In genomic region chr4:38612996-38613395, GRCh38 we compare ENCODE assay signal across 12 cellular contexts. TPM values are rescaled to one million over a fixed set of nuclear protein-coding genes. Genes with fewer than 3 reads are reported as not detected.
DNase-seq lines count a peak whose midpoint lies in the region; ATAC-seq and TF ChIP-seq lines count a peak whose summit lies in the region.
"Had no signal": no experiment of that assay in that cellular context is flagged by ENCODE, and none has a peak within 500 bp of the region (broad histone marks: within the 10 kb centered on the region; RNA-seq: fewer than 3 reads in every experiment).

No MANE protein-coding gene starts in this region.

- ATAC-seq in GM21825 (IDR thresholded peaks at IDR 0.05; ENCODE audit: unreplicated experiment): no peak
- ATAC-seq: stimulated activated naive B cell treated with anti-CD40 and anti-IgM and Interleukin-4, amounts not matched to agents 10 μg/mL and 1 μg/mL and 100 μg/mL, for 72 hours had no signal

- no peaks in the 10 kb centered on the region for H3K9me3 ChIP-seq in sigmoid colon

- peaks cover 0 to 38% (median 33%) of the 10 kb centered on the region in 4 donors for H3K4me1 ChIP-seq in sigmoid colon

- TF ChIP-seq CTCF in sigmoid colon (IDR thresholded peaks at IDR 0.05): no peak

- 17 to 52% methylated on average over 2 of the region's 2 CpGs for WGBS in sigmoid colon, 2 donors

- H3K27ac ChIP-seq in sigmoid colon: peak overlapping the region; percentile 4 to 44 (median 28)

- no peak for TF ChIP-seq POLR2A in sigmoid colon (IDR thresholded peaks at IDR 0.05)

- intact Hi-C loops in sigmoid colon (cut with DNase I): loop anchor here (5.0 kb wide), 1 partner anchor 49 kb away; the partner anchor contains the start of gene KLF3

- H3K27me3 ChIP-seq in sigmoid colon: no peaks in the 10 kb centered on the region

- no peak for TF ChIP-seq EP300 in sigmoid colon (IDR thresholded peaks at IDR 0.05)

- H3K4me3 ChIP-seq in sigmoid colon: no peak overlapping the region

- DNase-seq in DMS 273 (lab: John Stamatoyannopoulos, UW; ENCODE audit: unreplicated experiment) (peak; percentile 53), DMS 273 treated with DMSO at 0.1 percent for 48 hours (lab: John Stamatoyannopoulos, UW) (no peak), NCI-H774 (lab: John Stamatoyannopoulos, UW) (peak; percentile 10), globus pallidus (ENCODE audit: low spot score) (peak; percentile 26), sigmoid colon (no peak), T1000 (lab: John Stamatoyannopoulos, UW) (no peak)
- DNase-seq in activated naive CD4-positive, alpha-beta T cell treated with Interleukin-2 at 50 U/mL for 16 hours: no peak
- DNase-seq: 8988T; Calu3; stimulated activated CD4-positive, alpha-beta T cell treated with anti-CD3 and anti-CD28 coated beads, Interleukin-2, amount 100 ng/mL, for 24 hours; stimulated activated naive B cell treated with anti-CD40 and anti-IgM and Interleukin-4, amounts not matched to agents 10 μg/mL and 1 μg/mL and 100 μg/mL, for 72 hours had no signal

- H3K36me3 ChIP-seq in sigmoid colon: no peaks in the 10 kb centered on the region

RNA-seq across cellular contexts. Expression of gene KLF3, which starts 51.0 kb away (rescaled TPM):
- 10 to 100 TPM; 29.2 to 43.5 (median 38.0) TPM for total RNA-seq in sigmoid colon
- 10 to 100 TPM; 38.6 to 64.0 (median 48.6) TPM for polyA plus RNA-seq in sigmoid colon

Comparison
In these comparisons a context has a peak if more than half of its experiments do, and no peak if none do; other contexts are left out.
1. DNase-seq: peak in DMS 273 (single experiment), NCI-H774 (single experiment) and globus pallidus (single experiment); none in DMS 273 treated with DMSO at 0.1 percent for 48 hours (single experiment), sigmoid colon (single experiment), T1000 (single experiment) and activated naive CD4-positive, alpha-beta T cell treated with Interleukin-2 at 50 U/mL for 16 hours (single experiment).